Comparison of ENCODE assay signal across 8 cellular contexts in the genomic region with DNA sequence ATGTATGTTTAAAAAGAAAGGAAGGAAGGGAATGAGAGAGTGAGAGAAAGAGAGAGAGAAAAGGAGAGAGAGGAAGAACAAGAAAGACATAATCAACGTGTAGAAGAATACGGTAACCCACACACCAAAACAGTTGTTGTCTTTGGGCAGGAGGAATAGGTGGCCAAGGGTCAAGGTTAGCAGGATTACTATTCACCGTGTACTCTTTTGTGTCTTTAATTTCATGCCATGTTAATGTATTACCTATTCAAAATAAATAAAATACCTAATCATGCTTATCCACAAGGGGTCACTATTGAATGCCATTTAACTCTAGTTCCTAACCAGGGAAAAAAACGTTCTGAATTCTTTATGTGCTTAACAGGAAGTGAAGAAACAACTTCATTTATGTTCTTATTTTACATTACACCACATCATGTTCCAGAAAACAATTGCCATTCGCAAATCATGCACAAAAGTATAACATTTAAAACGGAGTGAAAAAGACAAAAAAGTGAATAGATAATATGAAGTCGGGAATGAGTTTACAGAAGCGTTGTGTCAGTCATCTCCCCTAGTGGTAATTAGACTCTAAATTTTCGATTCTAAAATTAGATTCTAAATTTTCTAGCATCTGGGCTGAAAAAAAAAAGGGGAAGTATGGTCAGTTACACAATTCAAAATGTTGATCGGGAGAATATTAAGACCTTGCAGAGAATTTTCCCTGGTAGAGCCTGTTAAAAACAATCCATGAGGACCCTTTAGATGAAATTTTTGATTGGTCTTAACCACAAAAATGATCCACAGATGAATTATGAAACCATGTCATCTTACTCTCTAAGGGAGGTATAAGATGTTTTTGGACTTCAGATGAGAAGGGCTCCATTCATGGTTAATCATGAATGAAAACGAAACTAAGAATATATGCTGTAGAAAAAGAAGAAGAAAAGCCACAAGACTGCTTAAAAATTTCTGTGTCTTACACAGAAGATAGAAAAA. TPM values are rescaled to one million over a fixed set of nuclear protein-coding genes. Genes with fewer than 3 reads are reported as not detected.
DNase-seq lines count a peak whose midpoint lies in the region; ATAC-seq and TF ChIP-seq lines count a peak whose summit lies in the region.

No MANE protein-coding gene starts in this region.

- peak; percentile 79 to 83 for ATAC-seq in CD4-positive, CD25-positive, alpha-beta regulatory T cell (ENCODE audit: low read depth in 2 of 2)
- ATAC-seq in GM18907 (IDR thresholded peaks at IDR 0.05; ENCODE audit: unreplicated experiment) (peak; percentile 77), HG03095 (IDR thresholded peaks at IDR 0.05; ENCODE audit: unreplicated experiment) (peak; percentile 57)
- ATAC-seq in naive thymus-derived CD8-positive, alpha-beta T cell, result peak; percentile 87 to 89

- peak in 2 of 3 donors; percentile 74 to 82 for DNase-seq in CD4-positive, CD25-positive, alpha-beta regulatory T cell
- DNase-seq in NCI-H187 treated with DMSO at 0.1 percent for 48 hours (lab: John Stamatoyannopoulos, UW) (peak; percentile 2), epithelial cell of proximal tubule (ENCODE audit: low read depth) (peak; percentile 69)
- DNase-seq in naive thymus-derived CD8-positive, alpha-beta T cell, result peak in 3 of 10 donors; percentile 65 to 73 (median 72)
- DNase-seq in NK-92 treated with Interleukin-12 subunit alpha and Interleukin-12 subunit beta, amount 100 ng/mL, for 24 hours (lab: John Stamatoyannopoulos, UW), result no peak

- H3K27me3 ChIP-seq in CD4-positive, CD25-positive, alpha-beta regulatory T cell (ENCODE audit: control insufficient read depth, insufficient read depth, low read length), result peaks cover 19% of the 10 kb centered on the region

- no peaks in the 10 kb centered on the region for H3K36me3 Mint-ChIP-seq in CD4-positive, CD25-positive, alpha-beta regulatory T cell
- H3K36me3 Mint-ChIP-seq in T-helper 1 cell treated with Interleukin-12 subunit alpha and Interleukin-12 subunit beta and Interleukin-4 antibody, amounts not matched to agents 30 μg/mL and 1 μg/mL, for 36 hours (ENCODE audit: low read depth), result no peaks in the 10 kb centered on the region
- H3K36me3 Mint-ChIP-seq in naive thymus-derived CD8-positive, alpha-beta T cell, result no peaks in the 10 kb centered on the region

- peak overlapping the region; percentile 96 for H3K4me3 ChIP-seq in CD4-positive, CD25-positive, alpha-beta regulatory T cell (ENCODE audit: low read depth, low read length)
- peak overlapping the region; percentile 46 for H3K4me3 ChIP-seq in epithelial cell of proximal tubule (ENCODE audit: low read depth, low read length)

- H3K4me1 ChIP-seq in CD4-positive, CD25-positive, alpha-beta regulatory T cell (ENCODE audit: control insufficient read depth, insufficient read depth, low read length, poor library complexity, severe bottlenecking), result peaks cover 5% of the 10 kb centered on the region

- H3K9me3 Mint-ChIP-seq in CD4-positive, CD25-positive, alpha-beta regulatory T cell, result no peaks in the 10 kb centered on the region
- H3K9me3 Mint-ChIP-seq in T-helper 1 cell treated with Interleukin-12 subunit alpha and Interleukin-12 subunit beta and Interleukin-4 antibody, amounts not matched to agents 30 μg/mL and 1 μg/mL, for 36 hours, result no peaks in the 10 kb centered on the region
- H3K9me3 Mint-ChIP-seq in naive thymus-derived CD8-positive, alpha-beta T cell, result no peaks in the 10 kb centered on the region

- peaks cover 2 to 15% (median 8%) of the 10 kb centered on the region in 4 donors for H3K4me1 Mint-ChIP-seq in CD4-positive, CD25-positive, alpha-beta regulatory T cell
- H3K4me1 Mint-ChIP-seq in T-helper 1 cell treated with Interleukin-12 subunit alpha and Interleukin-12 subunit beta and Interleukin-4 antibody, amounts not matched to agents 30 μg/mL and 1 μg/mL, for 36 hours (ENCODE audit: low read depth), result peaks cover 11% of the 10 kb centered on the region
- peaks cover 2 to 29% (median 11%) of the 10 kb centered on the region in 4 donors for H3K4me1 Mint-ChIP-seq in naive thymus-derived CD8-positive, alpha-beta T cell

- peaks cover 37% of the 10 kb centered on the region for H3K27me3 Mint-ChIP-seq in CD4-positive, CD25-positive, alpha-beta regulatory T cell
- peaks cover 37% of the 10 kb centered on the region for H3K27me3 Mint-ChIP-seq in T-helper 1 cell treated with Interleukin-12 subunit alpha and Interleukin-12 subunit beta and Interleukin-4 antibody, amounts not matched to agents 30 μg/mL and 1 μg/mL, for 36 hours (ENCODE audit: low read depth)
- no peaks in the 10 kb centered on the region for H3K27me3 Mint-ChIP-seq in naive thymus-derived CD8-positive, alpha-beta T cell

- peak overlapping the region; percentile 54 to 92 (median 77) for H3K27ac Mint-ChIP-seq in CD4-positive, CD25-positive, alpha-beta regulatory T cell
- peak overlapping the region; percentile 91 for H3K27ac Mint-ChIP-seq in T-helper 1 cell treated with Interleukin-12 subunit alpha and Interleukin-12 subunit beta and Interleukin-4 antibody, amounts not matched to agents 30 μg/mL and 1 μg/mL, for 36 hours
- H3K27ac Mint-ChIP-seq in naive thymus-derived CD8-positive, alpha-beta T cell, result peak overlapping the region; percentile 79 to 92 (median 86)

- POLR2A ChIA-PET in naive thymus-derived CD8-positive, alpha-beta T cell (lab: Charles Lee), result no interaction called here

- H3K4me3 Mint-ChIP-seq in CD4-positive, CD25-positive, alpha-beta regulatory T cell, result peak overlapping the region; percentile 87 to 100 (median 94)
- peak overlapping the region; percentile 98 for H3K4me3 Mint-ChIP-seq in T-helper 1 cell treated with Interleukin-12 subunit alpha and Interleukin-12 subunit beta and Interleukin-4 antibody, amounts not matched to agents 30 μg/mL and 1 μg/mL, for 36 hours
- H3K4me3 Mint-ChIP-seq in naive thymus-derived CD8-positive, alpha-beta T cell, result peak overlapping the region; percentile 91 to 100 (median 96)

- no peak overlapping the region for H3K27ac ChIP-seq in CD4-positive, CD25-positive, alpha-beta regulatory T cell (ENCODE audit: insufficient read depth, low read length, poor library complexity, severe bottlenecking)

- H3K36me3 ChIP-seq in CD4-positive, CD25-positive, alpha-beta regulatory T cell (ENCODE audit: control insufficient read depth, insufficient read depth, low read length), result no peaks in the 10 kb centered on the region

- no peaks in the 10 kb centered on the region for H3K9me3 ChIP-seq in CD4-positive, CD25-positive, alpha-beta regulatory T cell (ENCODE audit: control insufficient read depth in 2 of 2, low read length in 2 of 2)

- peak; percentile 55 for TF ChIP-seq CTCF in epithelial cell of proximal tubule (conservative IDR thresholded peaks at IDR 0.05; ENCODE audit: low read depth, low read length)

RNA-seq across cellular contexts. Expression of a gene that starts 0.7 kb away (rescaled TPM):
- total RNA-seq in CD4-positive, CD25-positive, alpha-beta regulatory T cell, result not detected
- 1 to 10 TPM in 1 of 4 donors, under 1 TPM in 1, not detected in 2; 0.03 to 2.2 TPM for polyA plus RNA-seq in CD4-positive, CD25-positive, alpha-beta regulatory T cell
- 1.0 TPM in 1 of 2 replicates, not detected in the other for total RNA-seq in epithelial cell of proximal tubule
- total RNA-seq in naive thymus-derived CD8-positive, alpha-beta T cell, result under 1 TPM; 0.57 to 0.71 TPM
- not detected for polyA plus RNA-seq in naive thymus-derived CD8-positive, alpha-beta T cell

RNA-seq across cellular contexts. Expression of a gene that starts 11.9 kb away (rescaled TPM):
- total RNA-seq in CD4-positive, CD25-positive, alpha-beta regulatory T cell, result 19.9 TPM
- polyA plus RNA-seq in CD4-positive, CD25-positive, alpha-beta regulatory T cell, result 10 to 100 TPM; 37.1 to 46.2 (median 38.6) TPM
- 75.1 and 134 TPM in 2 replicates for total RNA-seq in epithelial cell of proximal tubule
- total RNA-seq in naive thymus-derived CD8-positive, alpha-beta T cell, result 10 to 100 TPM; 30.3 to 32.1 TPM
- 10 to 100 TPM; 34.7 to 44.8 (median 35.7) TPM for polyA plus RNA-seq in naive thymus-derived CD8-positive, alpha-beta T cell
